Comparison of ENCODE assay signal across 20 cellular contexts in genomic region chr1:108059945-108060344, GRCh38.
"Had no signal": no experiment of that assay in that cellular context is flagged by ENCODE, and none has a peak within 500 bp of the region (broad histone marks: within the 10 kb centered on the region; RNA-seq: fewer than 3 reads in every experiment).

No MANE protein-coding gene starts in this region.

- H3K4me3 ChIP-seq: heart left ventricle, neural progenitor cell, pancreas, prostate gland, right lobe of liver, spleen had no signal

- H3K4me1 ChIP-seq: pancreas, prostate gland, right lobe of liver had no signal

- DNase-seq: cerebellar nuclear complex; dermis blood vessel endothelial cell; erythroblast; heart left ventricle; hippocampal formation; left colon; natural killer cell; occipital lobe; pancreas; right lobe of liver; spleen; stimulated activated CD4-positive, alpha-beta T cell treated with anti-CD3 and anti-CD28 coated beads, Interleukin-15, amount 100 ng/mL, for 24 hours; stimulated activated CD4-positive, alpha-beta T cell treated with anti-CD3 and anti-CD28 coated beads, Interleukin-1b, Interleukin-23, amount 100 ng/mL, for 48 hours; stimulated activated CD4-positive, alpha-beta T cell treated with anti-CD3 and anti-CD28 coated beads, Interleukin-4, amount 100 ng/mL, for 4 hours; stimulated activated naive B cell treated with anti-CD40 and anti-IgM and Interleukin-4, amounts not matched to agents 10 μg/mL and 1 μg/mL and 100 μg/mL, for 72 hours; stimulated activated naive CD8-positive, alpha-beta T cell treated with anti-CD3 and anti-CD28 coated beads, Interleukin-15, amount 100 ng/mL, for 72 hours; substantia nigra; trophoblast cell had no signal

- H3K27ac ChIP-seq: neural progenitor cell, pancreas, prostate gland, right lobe of liver had no signal

- H3K36me3 ChIP-seq: heart left ventricle, neural progenitor cell, pancreas, prostate gland, right lobe of liver, spleen had no signal

- H2AFZ ChIP-seq: neural progenitor cell had no signal

- H3K9ac ChIP-seq: neural progenitor cell had no signal

- H3K27me3 ChIP-seq: heart left ventricle, neural progenitor cell, pancreas, right lobe of liver, spleen had no signal

- H3K9me3 ChIP-seq: pancreas, prostate gland, right lobe of liver had no signal

- H3K4me2 ChIP-seq: neural progenitor cell had no signal
